In genomic region chr6:136772685-136773472, GRCh38 we compare ENCODE assay signal across 8 cellular contexts. TPM values are rescaled to one million over a fixed set of nuclear protein-coding genes. Genes with fewer than 3 reads are reported as not detected.
DNase-seq lines count a peak whose midpoint lies in the region; ATAC-seq and TF ChIP-seq lines count a peak whose summit lies in the region.

No MANE protein-coding gene starts in this region.

- intact Hi-C loops in upper lobe of right lung (cut with DNase I): no loop called here

- H3K4me1 Mint-ChIP-seq in effector memory CD8-positive, alpha-beta T cell (ENCODE audit: low read depth in 2 of 2): peaks cover 41 to 53% of the 10 kb centered on the region in 2 donors
- peaks cover 2% of the 10 kb centered on the region for H3K4me1 Mint-ChIP-seq in glutamatergic neuron (ENCODE audit: low read depth, unreplicated experiment)

- H3K9me3 Mint-ChIP-seq in effector memory CD8-positive, alpha-beta T cell: no peaks in the 10 kb centered on the region
- H3K9me3 Mint-ChIP-seq in glutamatergic neuron (ENCODE audit: unreplicated experiment): no peaks in the 10 kb centered on the region

- H3K27ac Mint-ChIP-seq in effector memory CD8-positive, alpha-beta T cell: peak overlapping the region; percentile 68 to 78
- no peak overlapping the region for H3K27ac Mint-ChIP-seq in glutamatergic neuron (ENCODE audit: unreplicated experiment)

- no peak overlapping the region for H3K4me3 ChIP-seq in upper lobe of right lung

- no peaks in the 10 kb centered on the region for H3K27me3 Mint-ChIP-seq in effector memory CD8-positive, alpha-beta T cell
- H3K27me3 Mint-ChIP-seq in glutamatergic neuron (ENCODE audit: unreplicated experiment): no peaks in the 10 kb centered on the region

- no peak overlapping the region for H3K27ac ChIP-seq in upper lobe of right lung

- H3K36me3 Mint-ChIP-seq in effector memory CD8-positive, alpha-beta T cell (ENCODE audit: insufficient read depth): peaks cover 16% of the 10 kb centered on the region
- H3K36me3 Mint-ChIP-seq in glutamatergic neuron (ENCODE audit: unreplicated experiment): no peaks in the 10 kb centered on the region

- H3K4me1 ChIP-seq in upper lobe of right lung: peaks cover 48% of the 10 kb centered on the region

- TF ChIP-seq CTCF in upper lobe of right lung (IDR thresholded peaks at IDR 0.05) (no peak), glutamatergic neuron (IDR thresholded peaks at IDR 0.05; ENCODE audit: partially characterized antibody, unreplicated experiment) (no peak)

- peak overlapping the region in 1 of 2 donors; percentile 17 for H3K4me3 Mint-ChIP-seq in effector memory CD8-positive, alpha-beta T cell
- H3K4me3 Mint-ChIP-seq in glutamatergic neuron (ENCODE audit: unreplicated experiment): no peak overlapping the region

- H3K9me3 ChIP-seq in upper lobe of right lung: no peaks in the 10 kb centered on the region

- peak; percentile 27 for DNase-seq in HT-29 (ENCODE audit: low spot score)
- no peak for DNase-seq in effector memory CD8-positive, alpha-beta T cell
- no peak for DNase-seq in upper lobe of right lung
- DNase-seq in glutamatergic neuron: no peak
- no peak for DNase-seq in activated naive CD4-positive, alpha-beta T cell (lab: John Stamatoyannopoulos, UW)
- DNase-seq in HPDE6-E6E7 (ENCODE audit: extremely low spot score): no peak

- no peaks in the 10 kb centered on the region for H3K27me3 ChIP-seq in upper lobe of right lung

- ATAC-seq in GM18498 (IDR thresholded peaks at IDR 0.05; ENCODE audit: unreplicated experiment) (peak; percentile 65), GM21526 (IDR thresholded peaks at IDR 0.05; ENCODE audit: low FRiP score, unreplicated experiment) (peak; percentile 58), upper lobe of right lung (peak; percentile 68)
- no peak for ATAC-seq in effector memory CD8-positive, alpha-beta T cell (replicated peaks)

- no peaks in the 10 kb centered on the region for H3K36me3 ChIP-seq in upper lobe of right lung

RNA-seq across cellular contexts. Expression of gene MAP3K5, which starts 19.4 kb away (rescaled TPM):
- total RNA-seq in HT-29 (2014; rRNA removed; shearing (Covaris generic)): 10.9 and 11.8 TPM in 2 replicates
- total RNA-seq in upper lobe of right lung (32.5 TPM), glutamatergic neuron (ENCODE audit: unreplicated experiment) (0.66 TPM)

RNA-seq across cellular contexts. Expression of gene PEX7, which starts 49.5 kb away (rescaled TPM):
- total RNA-seq in HT-29 (2014; rRNA removed; shearing (Covaris generic)): 16.5 and 19.5 TPM in 2 replicates
- total RNA-seq in upper lobe of right lung: 5.6 TPM
- total RNA-seq in glutamatergic neuron (ENCODE audit: unreplicated experiment): 4.1 TPM
